Comparison of ENCODE assay signal across 8 cellular contexts in genomic region chr5:10283927-10284635, GRCh38. TPM values are rescaled to one million over a fixed set of nuclear protein-coding genes. Genes with fewer than 3 reads are reported as not detected.
DNase-seq lines count a peak whose midpoint lies in the region; ATAC-seq and TF ChIP-seq lines count a peak whose summit lies in the region.

No MANE protein-coding gene starts in this region.

- peaks cover 6% of the 10 kb centered on the region for H3K4me1 Mint-ChIP-seq in endodermal cell

- TF ChIP-seq CTCF in endodermal cell (conservative IDR thresholded peaks at IDR 0.05) (peak; percentile 98), mucosa of descending colon (IDR thresholded peaks at IDR 0.05) (peak; percentile 82)

- H3K27me3 ChIP-seq in endodermal cell (ENCODE audit: control insufficient read depth, insufficient read depth, low read length, poor library complexity, severe bottlenecking), result no peaks in the 10 kb centered on the region

- no peak overlapping the region for H3K27ac Mint-ChIP-seq in endodermal cell

- DNase-seq in DMS 273 (lab: John Stamatoyannopoulos, UW; ENCODE audit: unreplicated experiment) (peak; percentile 90), HPDE6-E6E7 (ENCODE audit: extremely low spot score) (peak; percentile 79), NOMO-1 (lab: John Stamatoyannopoulos, UW; ENCODE audit: unreplicated experiment in 2 of 2) (peak; percentile 88 to 92), endodermal cell (peak; percentile 95), mucosa of descending colon (peak; percentile 85 to 95 (median 91))
- DNase-seq in activated CD8-positive, alpha-beta memory T cell treated with anti-CD3 and anti-CD28 coated beads for 4 hours (ENCODE audit: low read depth in 2 of 2), result peak; percentile 45 to 58
- DNase-seq in stimulated activated CD8-positive, alpha-beta memory T cell treated with anti-CD3 and anti-CD28 coated beads, Interleukin-4, amount 100 ng/mL, for 4 hours (ENCODE audit: low read depth in 2 of 2, low spot score in 1 of 2), result peak; percentile 51 to 65

- H3K27me3 Mint-ChIP-seq in endodermal cell (ENCODE audit: insufficient read depth), result no peaks in the 10 kb centered on the region

- H3K4me3 ChIP-seq in endodermal cell (ENCODE audit: low read length), result no peak overlapping the region
- no peak overlapping the region for H3K4me3 ChIP-seq in mucosa of descending colon

- no peak overlapping the region for H3K4me3 Mint-ChIP-seq in endodermal cell

- H3K4me1 ChIP-seq in endodermal cell (ENCODE audit: control insufficient read depth, insufficient read depth, low read length) (no peaks in the 10 kb centered on the region), mucosa of descending colon (ENCODE audit: low read depth) (peaks cover 27% of the 10 kb centered on the region)

- intact Hi-C loops in mucosa of descending colon (cut with DNase I, micrococcal nuclease), result loop anchor here (10.0 kb wide), 2 partner anchors 81 to 341 kb away; no protein-coding TSS in a partner anchor

- WGBS in endodermal cell (ENCODE audit: insufficient coverage in 1 of 2, insufficient read length in 1 of 2), 2 experiments, result 31 to 35% methylated on average over 13 to 17 of the region's 17 CpGs

- H3K9me3 Mint-ChIP-seq in endodermal cell, result no peaks in the 10 kb centered on the region

- H3K9me3 ChIP-seq in endodermal cell (ENCODE audit: control insufficient read depth, low read length), result no peaks in the 10 kb centered on the region
- H3K9me3 ChIP-seq in mucosa of descending colon, result no peaks in the 10 kb centered on the region

- peaks cover 6% of the 10 kb centered on the region for H3K36me3 Mint-ChIP-seq in endodermal cell (ENCODE audit: low read depth)

- H3K36me3 ChIP-seq in endodermal cell (ENCODE audit: control insufficient read depth, insufficient read depth, low read length) (no peaks in the 10 kb centered on the region), mucosa of descending colon (ENCODE audit: low read depth) (no peaks in the 10 kb centered on the region)

- H3K9ac ChIP-seq in endodermal cell (ENCODE audit: extremely low read depth, low read length, poor library complexity, severe bottlenecking), result no peak overlapping the region

- peak overlapping the region; percentile 71 for H3K27ac ChIP-seq in endodermal cell (ENCODE audit: low read depth, low read length)

- ATAC-seq in GM21423 (IDR thresholded peaks at IDR 0.05; ENCODE audit: unreplicated experiment) (peak; percentile 91), mucosa of descending colon (peak; percentile 88)

RNA-seq across cellular contexts. Expression of gene CMBL, which starts 23.6 kb away (rescaled TPM):
- total RNA-seq in endodermal cell, result 10 to 100 TPM; 10.4 to 20.5 TPM
- polyA plus RNA-seq in endodermal cell (2013, experiment 1 of 2), result 34.9 TPM
- 26.8 TPM for polyA plus RNA-seq in endodermal cell (2013, experiment 2 of 2)
- 100 to 1,000 TPM in 1 of 3 donors, 10 to 100 TPM in 2; 81.4 to 210 (median 97.9) TPM for total RNA-seq in mucosa of descending colon

RNA-seq across cellular contexts. Expression of gene CCT5, which starts 34.0 kb away (rescaled TPM):
- total RNA-seq in endodermal cell (100 to 1,000 TPM; 316 to 356 TPM), mucosa of descending colon (100 to 1,000 TPM; 120 to 155 (median 122) TPM)
- 335 TPM for polyA plus RNA-seq in endodermal cell (2013, experiment 1 of 2)
- polyA plus RNA-seq in endodermal cell (2013, experiment 2 of 2), result 321 TPM

RNA-seq across cellular contexts. Expression of gene ATPSCKMT, which starts 34.4 kb away (rescaled TPM):
- total RNA-seq in endodermal cell, result 10 to 100 TPM; 19.2 to 27.7 TPM
- polyA plus RNA-seq in endodermal cell (2013, experiment 1 of 2), result 14.0 TPM
- 14.8 TPM for polyA plus RNA-seq in endodermal cell (2013, experiment 2 of 2)
- 10 to 100 TPM; 15.9 to 19.3 (median 16.3) TPM for total RNA-seq in mucosa of descending colon
